1 cellular context compared by ENCODE assay signal in genomic region chr19:506404-507285, GRCh38.
TF ChIP-seq lines count a peak whose summit lies in the region.

No MANE protein-coding gene starts in this region.

TF ChIP-seq in HepG2, 621 proteins besides CTCF, POLR2A, EP300 and RAD21 (continued from another document and continues in another):
- no peak for TF ChIP-seq MLXIP (CRISPR knock-in tag; IDR thresholded peaks at IDR 0.05; ENCODE audit: borderline replicate concordance)
- TF ChIP-seq CHCHD3 (CRISPR knock-in tag; IDR thresholded peaks at IDR 0.05), result no peak
- no peak for TF ChIP-seq NFE2L2 (IDR thresholded peaks at IDR 0.05; ENCODE audit: low read length)
- TF ChIP-seq SRSF9 (IDR thresholded peaks at IDR 0.05; ENCODE audit: borderline replicate concordance, insufficient read depth, low read depth, low read length, poor library complexity, severe bottlenecking), result no peak
- no peak for TF ChIP-seq ZNF513 (CRISPR knock-in tag; conservative IDR thresholded peaks at IDR 0.05)
- no peak; the same call in 1 of the 2 replicates for TF ChIP-seq SAFB2 (CRISPR knock-in tag; IDR thresholded peaks at IDR 0.05; ENCODE audit: borderline replicate concordance, low read depth)
- TF ChIP-seq IKZF5 (CRISPR knock-in tag; IDR thresholded peaks at IDR 0.05), result no peak
- peak; percentile 97 for TF ChIP-seq RFX1 (IDR thresholded peaks at IDR 0.05)
- peak; percentile 74; the same call in 1 of the 2 replicates for TF ChIP-seq PITX1 (CRISPR knock-in tag; IDR thresholded peaks at IDR 0.05)
- no peak for TF ChIP-seq ZNF496 (CRISPR knock-in tag; IDR thresholded peaks at IDR 0.05; ENCODE audit: insufficient replicate concordance)
- TF ChIP-seq ZKSCAN8 (CRISPR knock-in tag; IDR thresholded peaks at IDR 0.05; ENCODE audit: borderline replicate concordance), result no peak
- 0 out of 2 replicates have a peak, but pooled peaks have one; percentile 26 for TF ChIP-seq ATF2 (CRISPR knock-in tag; IDR thresholded peaks at IDR 0.05)
- no peak; the same call in 1 of the 2 replicates for TF ChIP-seq MEF2D (CRISPR knock-in tag; IDR thresholded peaks at IDR 0.05)
- no peak for TF ChIP-seq ZNF562 (CRISPR knock-in tag; IDR thresholded peaks at IDR 0.05; ENCODE audit: borderline replicate concordance)
- no peak for TF ChIP-seq DNMT1 (CRISPR knock-in tag; IDR thresholded peaks at IDR 0.05)
- TF ChIP-seq USF2 (IDR thresholded peaks at IDR 0.05; ENCODE audit: low read depth, low read length), result no peak
- TF ChIP-seq USF2 (CRISPR knock-in tag; IDR thresholded peaks at IDR 0.05; ENCODE audit: borderline replicate concordance), result no peak
- TF ChIP-seq HMG20A (CRISPR knock-in tag; IDR thresholded peaks at IDR 0.05; ENCODE audit: borderline replicate concordance), result no peak; the same call in 1 of the 2 replicates
- no peak for TF ChIP-seq RORA (CRISPR knock-in tag; IDR thresholded peaks at IDR 0.05)
- no peak; the same call in 1 of the 2 replicates for TF ChIP-seq HCFC1 (IDR thresholded peaks at IDR 0.05; ENCODE audit: low read depth, low read length)
- no peak for TF ChIP-seq HOXA3 (CRISPR knock-in tag; IDR thresholded peaks at IDR 0.05)
- TF ChIP-seq ZNF281 (CRISPR knock-in tag; IDR thresholded peaks at IDR 0.05; ENCODE audit: borderline replicate concordance), result no peak; the same call in 1 of the 2 replicates
- TF ChIP-seq ZBTB1 (CRISPR knock-in tag; IDR thresholded peaks at IDR 0.05; ENCODE audit: borderline replicate concordance), result no peak
- no peak for TF ChIP-seq CC2D1A (CRISPR knock-in tag; IDR thresholded peaks at IDR 0.05)
- peak; percentile 84; the same call in 1 of the 2 replicates for TF ChIP-seq ZNF788 (CRISPR knock-in tag; IDR thresholded peaks at IDR 0.05; ENCODE audit: borderline replicate concordance)
- TF ChIP-seq HOXA7 (CRISPR knock-in tag; IDR thresholded peaks at IDR 0.05), result no peak
- TF ChIP-seq ZNF253 (CRISPR knock-in tag; IDR thresholded peaks at IDR 0.05; ENCODE audit: borderline replicate concordance), result no peak
- no peak for TF ChIP-seq MEIS1 (CRISPR knock-in tag; IDR thresholded peaks at IDR 0.05; ENCODE audit: borderline replicate concordance)
- peak; percentile 89 for TF ChIP-seq PATZ1 (CRISPR knock-in tag; IDR thresholded peaks at IDR 0.05)
- TF ChIP-seq ZBTB3 (CRISPR knock-in tag; IDR thresholded peaks at IDR 0.05; ENCODE audit: borderline replicate concordance, low read depth), result no peak
- no peak for TF ChIP-seq HDAC6 (IDR thresholded peaks at IDR 0.05; ENCODE audit: low read depth, low read length)
- peak; percentile 1; the same call in 1 of the 2 replicates for TF ChIP-seq GMEB1 (CRISPR knock-in tag; IDR thresholded peaks at IDR 0.05; ENCODE audit: borderline replicate concordance)
- TF ChIP-seq ZNF646 (CRISPR knock-in tag; IDR thresholded peaks at IDR 0.05), result no peak
- TF ChIP-seq ZNF441 (CRISPR knock-in tag; IDR thresholded peaks at IDR 0.05; ENCODE audit: borderline replicate concordance), result 0 out of 2 replicates have a peak, but pooled peaks have one; percentile 35
